Comparison of ENCODE assay signal across 16 cellular contexts in the genomic region with DNA sequence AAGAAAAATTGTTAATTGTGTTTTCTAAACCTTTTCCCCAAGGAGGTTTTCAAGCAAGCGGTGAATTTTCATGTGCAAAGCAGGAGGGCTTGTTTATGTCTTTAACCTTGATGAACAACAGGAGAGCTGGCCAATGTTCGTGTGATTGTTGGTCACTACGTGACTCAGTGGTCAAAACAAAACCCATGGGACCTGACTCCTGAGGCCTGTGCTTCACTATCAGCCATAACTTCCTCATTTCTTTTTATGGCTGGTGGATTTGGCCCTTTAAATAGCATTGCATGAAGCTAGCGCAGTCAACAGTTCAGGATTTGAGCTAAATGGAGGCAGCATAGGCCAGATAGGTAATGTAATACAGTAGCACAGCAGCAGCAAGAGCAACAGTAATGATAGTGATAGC.
DNase-seq lines count a peak whose midpoint lies in the region; ATAC-seq, FAIRE-seq and TF ChIP-seq lines count a peak whose summit lies in the region.
"Had no signal": no experiment of that assay in that cellular context is flagged by ENCODE, and none has a peak within 500 bp of the region (broad histone marks: within the 10 kb centered on the region; RNA-seq: fewer than 3 reads in every experiment).

No MANE protein-coding gene starts in this region.

- intact Hi-C loops in IMR-90 (cut with micrococcal nuclease) (loop anchor here (5.0 kb wide), 1 partner anchor 64 kb away; no protein-coding TSS in a partner anchor), GM12878 (cut with micrococcal nuclease; ENCODE audit: unreplicated experiment) (loop anchor here (1.0 kb wide), 3 partner anchors 42 to 104 kb away; no protein-coding TSS in a partner anchor), mucosa of descending colon (cut with DNase I, micrococcal nuclease) (no loop called here), sciatic nerve (cut with DNase I) (no loop called here), heart right ventricle (cut with DNase I) (no loop called here)

- no CpG with 5 or more reads among the region's 4 CpGs for WGBS in IMR-90 (ENCODE audit: extremely low coverage in 2 of 2, insufficient read length in 1 of 2), 2 experiments
- 21% methylated on average over 4 of the region's 4 CpGs for WGBS in GM12878 (ENCODE audit: insufficient coverage, insufficient replicate concordance, low lambda C conversion rate, missing lambda C conversion rate)
- WGBS in heart right ventricle, 2 donors: 67 to 80% methylated on average over 4 of the region's 4 CpGs

- ATAC-seq in GM21529 (IDR thresholded peaks at IDR 0.05; ENCODE audit: unreplicated experiment) (peak; percentile 33), IMR-90 (ENCODE audit: low read depth) (no peak), GM12878 (peak; percentile 64), mucosa of descending colon (no peak), sciatic nerve (no peak), heart right ventricle (no peak)
- ATAC-seq: esophagus mucosa, pancreas had no signal

- H4K20me1 ChIP-seq in DOHH2 (ENCODE audit: control insufficient read depth, insufficient read depth, low read depth, low read length) (no peaks in the 10 kb centered on the region), IMR-90 (ENCODE audit: insufficient read depth, low read length) (no peaks in the 10 kb centered on the region), GM12878 (ENCODE audit: control insufficient read depth, insufficient read depth) (no peaks in the 10 kb centered on the region)

- TF ChIP-seq RAD21 in IMR-90 (IDR thresholded peaks at IDR 0.05; ENCODE audit: low read length) (no peak), GM12878 (IDR thresholded peaks at IDR 0.05; ENCODE audit: insufficient read depth, low read depth, low read length) (no peak)

- CTCF ChIA-PET in IMR-90 (lab: Yijun Ruan, JAX): no interaction called here
- CTCF ChIA-PET in GM12878 (lab: Yijun Ruan, JAX): interaction anchor here (0.9 to 1.9 kb wide), 7 partner anchors 10 to 271 kb away, joined by 3 to 12 read pairs (median 4); no protein-coding TSS in a partner anchor

- H3K4me2 ChIP-seq in DOHH2 (ENCODE audit: low read length) (peak overlapping the region; percentile 67), IMR-90 (ENCODE audit: low read depth, low read length) (no peak overlapping the region), GM12878 (ENCODE audit: control insufficient read depth, insufficient read depth) (peak overlapping the region; percentile 38)

- no peak overlapping the region for H3K18ac ChIP-seq in IMR-90 (ENCODE audit: low read depth, low read length)

- peaks cover 10% of the 10 kb centered on the region; the same call in 1 of the 2 replicates for H3K9me3 ChIP-seq in DOHH2 (ENCODE audit: control insufficient read depth, insufficient read depth, low read length)
- no peaks in the 10 kb centered on the region for H3K9me3 ChIP-seq in IMR-90 (ENCODE audit: control insufficient read depth, insufficient read depth, low read length)
- H3K9me3 ChIP-seq in GM12878 (replicated peaks; ENCODE audit: control insufficient read depth, insufficient read depth, low read length): no peaks in the 10 kb centered on the region; the same call in 2 of the 3 replicates
- no peaks in the 10 kb centered on the region for H3K9me3 ChIP-seq in mucosa of descending colon
- no peaks in the 10 kb centered on the region for H3K9me3 ChIP-seq in HAP-1
- H3K9me3 ChIP-seq in heart right ventricle: no peaks in the 10 kb centered on the region
- H3K9me3 ChIP-seq: pancreas had no signal

- H3K4me3 ChIP-seq in DOHH2 (ENCODE audit: low read length): peak overlapping the region; percentile 41
- H3K4me3 ChIP-seq in IMR-90 (ENCODE audit: insufficient read depth, low read depth, low read length): no peak overlapping the region
- H3K4me3 ChIP-seq in GM12878: no peak overlapping the region
- no peak overlapping the region for H3K4me3 ChIP-seq in mucosa of descending colon
- no peak overlapping the region for H3K4me3 ChIP-seq in HAP-1
- H3K4me3 ChIP-seq in heart right ventricle: no peak overlapping the region
- H3K4me3 ChIP-seq: pancreas, SK-N-MC, spleen had no signal

- DNase-seq in IMR-90 (no peak), GM12878 (ENCODE audit: low read depth, low spot score) (peak; percentile 73), mucosa of descending colon (no peak), sciatic nerve (ENCODE audit: low spot score) (no peak), HAP-1 (ENCODE audit: low spot score in 2 of 2) (no peak), heart right ventricle (no peak)
- DNase-seq: activated naive CD4-positive, alpha-beta T cell; GOT3; hippocampal formation; MM.1S; pancreas; spleen had no signal

- peak overlapping the region; percentile 24; the same call in 1 of the 2 replicates for H2AK5ac ChIP-seq in IMR-90 (ENCODE audit: low read depth, low read length)

- no peaks in the 10 kb centered on the region; the same call in 1 of the 2 replicates for H3K9me1 ChIP-seq in IMR-90 (ENCODE audit: insufficient read depth, low read length)

- FAIRE-seq in GM12878 (lab: Jason Lieb, UNC): no peak
- FAIRE-seq: pancreas had no signal

- H4K8ac ChIP-seq in IMR-90 (ENCODE audit: low read depth in 2 of 2, low read length in 2 of 2): no peak overlapping the region; a peak in 1 of 4 replicates

- peaks cover 10% of the 10 kb centered on the region for H3F3A ChIP-seq in DOHH2 (ENCODE audit: control insufficient read depth, insufficient read depth)

- no peaks in the 10 kb centered on the region; a peak in 1 of 4 replicates for H3K79me1 ChIP-seq in IMR-90 (ENCODE audit: low read depth in 1 of 2, low read length in 2 of 2)

- H3K9me2 ChIP-seq in DOHH2 (replicated peaks; ENCODE audit: control insufficient read depth, low read length): no peaks in the 10 kb centered on the region

- H3K36me3 ChIP-seq in DOHH2 (ENCODE audit: control insufficient read depth, low read length) (peaks cover 4% of the 10 kb centered on the region; the same call in 1 of the 2 replicates), IMR-90 (ENCODE audit: control insufficient read depth, insufficient read depth, low read length) (no peaks in the 10 kb centered on the region), GM12878 (ENCODE audit: control insufficient read depth in 2 of 2, insufficient read depth in 2 of 2, low read length in 1 of 2) (no peaks in the 10 kb centered on the region), mucosa of descending colon (ENCODE audit: low read depth) (no peaks in the 10 kb centered on the region), HAP-1 (replicated peaks) (no peaks in the 10 kb centered on the region), heart right ventricle (no peaks in the 10 kb centered on the region)
- H3K36me3 ChIP-seq: pancreas, spleen had no signal

- TF ChIP-seq POLR2A in IMR-90 (IDR thresholded peaks at IDR 0.05; ENCODE audit: low read depth, low read length) (no peak), GM12878 (IDR thresholded peaks at IDR 0.05; ENCODE audit: low read depth, low read length) (no peak)

- SMC1A ChIA-PET in GM12878 (lab: Charles Lee; ENCODE audit: uncharacterized antibody, unreplicated experiment): interaction anchor here (0.8 to 5.8 kb wide), 12 partner anchors 10 to 271 kb away, joined by 3 to 39 read pairs (median 8); a partner anchor contains a TSS

- H3K4me1 ChIP-seq in DOHH2 (ENCODE audit: control insufficient read depth, low read length): peaks cover 58% of the 10 kb centered on the region
- H3K4me1 ChIP-seq in IMR-90 (ENCODE audit: control insufficient read depth, insufficient read depth, low read length): no peaks in the 10 kb centered on the region
- H3K4me1 ChIP-seq in GM12878 (ENCODE audit: control insufficient read depth, insufficient read depth, low read length): peaks cover 14% of the 10 kb centered on the region
- no peaks in the 10 kb centered on the region for H3K4me1 ChIP-seq in mucosa of descending colon (ENCODE audit: low read depth)
- H3K4me1 ChIP-seq in HAP-1: no peaks in the 10 kb centered on the region
- H3K4me1 ChIP-seq in heart right ventricle: peaks cover 0 to 13% (median 5%) of the 10 kb centered on the region in 9 donors

- H2BK20ac ChIP-seq in IMR-90 (ENCODE audit: low read depth, low read length): peak overlapping the region; percentile 65; the same call in 1 of the 2 replicates

- H3K4ac ChIP-seq in IMR-90 (ENCODE audit: low read depth, low read length): no peak overlapping the region

- H3K56ac ChIP-seq in IMR-90 (ENCODE audit: extremely low read depth, insufficient read depth, low read length): no peak overlapping the region

- no peak overlapping the region; the same call in 1 of the 2 replicates for H4K5ac ChIP-seq in IMR-90 (ENCODE audit: low read depth, low read length)

- peak overlapping the region; percentile 44 for H2BK5ac ChIP-seq in IMR-90 (ENCODE audit: low read depth, low read length, poor library complexity, severe bottlenecking)

- H3K27me3 ChIP-seq in DOHH2 (ENCODE audit: control insufficient read depth, low read length): no peaks in the 10 kb centered on the region
- peaks cover 1% of the 10 kb centered on the region; the same call in 1 of the 2 replicates for H3K27me3 ChIP-seq in IMR-90 (ENCODE audit: control insufficient read depth, insufficient read depth, low read length)
- H3K27me3 ChIP-seq in GM12878 (replicated peaks in 1 of 2; ENCODE audit: control insufficient read depth in 2 of 2, insufficient read depth in 2 of 2, low read length in 1 of 2): no peaks in the 10 kb centered on the region
- no peaks in the 10 kb centered on the region for H3K27me3 ChIP-seq in HAP-1 (ENCODE audit: low read depth)
- H3K27me3 ChIP-seq in heart right ventricle: peaks cover 0 to 6% (median 0%) of the 10 kb centered on the region in 7 donors

- H3K14ac ChIP-seq in IMR-90 (replicated peaks; ENCODE audit: low read depth, low read length): peak overlapping the region; percentile 52; the same call in 1 of the 2 replicates

- H3K23ac ChIP-seq in IMR-90 (ENCODE audit: low read depth, low read length): no peak overlapping the region

- H2AFZ ChIP-seq in IMR-90 (replicated peaks; ENCODE audit: low read length, poor library complexity) (no peak overlapping the region), GM12878 (ENCODE audit: control insufficient read depth, low read depth, low read length) (no peak overlapping the region; the same call in 1 of the 2 replicates)

- H2BK15ac ChIP-seq in IMR-90 (ENCODE audit: low read depth, low read length): no peak overlapping the region

- H2AK9ac ChIP-seq in IMR-90 (replicated peaks; ENCODE audit: low read depth, low read length, poor library complexity): no peak overlapping the region

- in situ Hi-C loops in IMR-90 (cut with MboI; ENCODE audit: low sequenced_read_pairs) (no loop called here), GM12878 (cut with MboI) (no loop called here), HAP-1 (cut with MboI; ENCODE audit: low sequenced_read_pairs) (no loop called here)

- dilution Hi-C loops in IMR-90 (cut with HindIII; ENCODE audit: low sequenced_read_pairs, unreplicated experiment): no loop called here

- H3K79me2 ChIP-seq in DOHH2 (ENCODE audit: control insufficient read depth, low read length) (no peaks in the 10 kb centered on the region), GM12878 (ENCODE audit: control insufficient read depth, insufficient read depth, low read length) (no peaks in the 10 kb centered on the region)

- H4K91ac ChIP-seq in IMR-90 (ENCODE audit: insufficient read depth, low read depth, low read length): no peak overlapping the region

- BruUV-seq in IMR-90 (replicated peaks; lab: Mats Ljungman, UMichigan) (no TSS peak), GM12878 (replicated peaks; lab: Mats Ljungman, UMichigan) (no TSS peak)

- POLR2A ChIA-PET in IMR-90 (lab: Charles Lee; ENCODE audit: unreplicated experiment) (no interaction called here), GM12878 (lab: Charles Lee) (interaction anchor here (0.9 to 3.2 kb wide), 6 partner anchors 41 to 81 kb away, joined by 3 to 11 read pairs (median 5); a partner anchor contains a TSS)

- TF ChIP-seq CTCF in DOHH2 (IDR thresholded peaks at IDR 0.05; ENCODE audit: low read depth, low read length, poor library complexity, severe bottlenecking): no peak
- no peak for TF ChIP-seq CTCF in IMR-90 (conservative IDR thresholded peaks at IDR 0.05; ENCODE audit: low read depth, low read length)
- no peak for TF ChIP-seq CTCF in GM12878 (IDR thresholded peaks at IDR 0.05 in 2 of 3, conservative IDR thresholded peaks at IDR 0.05 in 1 of 3; ENCODE audit: control insufficient read depth in 2 of 3, extremely low read depth in 1 of 3, insufficient read depth in 1 of 3, low read depth in 3 of 3, low read length in 3 of 3)
- TF ChIP-seq CTCF in mucosa of descending colon (IDR thresholded peaks at IDR 0.05): no peak
- no peak for TF ChIP-seq CTCF in heart right ventricle (IDR thresholded peaks at IDR 0.05)

- TF ChIP-seq EP300 in GM12878 (IDR thresholded peaks at IDR 0.05; ENCODE audit: borderline replicate concordance in 1 of 2, control insufficient read depth in 1 of 2, low read depth in 2 of 2, low read length in 2 of 2): peak; percentile 88 to 92; a peak in 3 of 4 replicates

- H3K9ac ChIP-seq in IMR-90 (ENCODE audit: low read depth, low read length) (no peak overlapping the region), GM12878 (ENCODE audit: control insufficient read depth, insufficient read depth, low read length) (no peak overlapping the region)

- H2BK120ac ChIP-seq in IMR-90 (ENCODE audit: low read depth, low read length): peak overlapping the region; percentile 32; the same call in 1 of the 2 replicates

- H3K27ac ChIP-seq in DOHH2 (ENCODE audit: low read depth, low read length) (peak overlapping the region; percentile 94), IMR-90 (ENCODE audit: insufficient read depth, low read length) (no peak overlapping the region), GM12878 (ENCODE audit: control insufficient read depth, insufficient read depth) (peak overlapping the region; percentile 38), heart right ventricle (no peak overlapping the region)
- H3K27ac ChIP-seq: pancreas, SK-N-MC, spleen had no signal

- RAD21 ChIA-PET in GM12878 (lab: Charles Lee; ENCODE audit: unreplicated experiment): interaction anchor here (1.0 to 3.9 kb wide), 10 partner anchors 10 to 102 kb away, joined by 3 to 19 read pairs (median 6); a partner anchor contains a TSS

Comparison
In these comparisons a context has a peak if more than half of its experiments do, and no peak if none do; other contexts are left out.
1. H3K27ac ChIP-seq: peak in DOHH2 (single experiment) and GM12878 (single experiment); none in IMR-90 (single experiment) and heart right ventricle (0 of 10).
2. ATAC-seq: peak in GM21529 (single experiment) and GM12878 (single experiment); none in IMR-90 (single experiment), mucosa of descending colon (single experiment), sciatic nerve (single experiment) and heart right ventricle (0 of 8).
3. intact Hi-C loops: an anchor here in IMR-90 (5.0 kb wide) and GM12878 (1.0 kb wide); none called in mucosa of descending colon, sciatic nerve and heart right ventricle.